21 cellular contexts compared by ENCODE assay signal in genomic region chr2:197146995-197147394, GRCh38.
A peak's percentile ranks its signal among the peaks of the same experiment; 100 is the strongest.
DNase-seq lines count a peak whose midpoint lies in the region; ATAC-seq, FAIRE-seq and TF ChIP-seq lines count a peak whose summit lies in the region.
"Had no signal": no experiment of that assay in that cellular context is flagged by ENCODE, and none has a peak within 500 bp of the region (broad histone marks: within the 10 kb centered on the region; RNA-seq: fewer than 3 reads in every experiment).

No MANE protein-coding gene starts in this region.

- H3K4me1 ChIP-seq in CD8-positive, alpha-beta T cell (ENCODE audit: insufficient read depth, low read length): peaks cover 77% of the 10 kb centered on the region
- peaks cover 44 to 82% of the 10 kb centered on the region in 2 donors for H3K4me1 ChIP-seq in naive thymus-derived CD4-positive, alpha-beta T cell (ENCODE audit: control insufficient read depth in 2 of 2, insufficient read depth in 2 of 2, low read length in 2 of 2)

- no peak overlapping the region for H3K4me3 Mint-ChIP-seq in CD8-positive, alpha-beta T cell
- no peak overlapping the region for H3K4me3 Mint-ChIP-seq in activated T-helper 17 cell treated with anti-CD3 and anti-CD28 coated beads, Interleukin-2, amount 50 U/mL, for 72 hours
- peak overlapping the region in 7 of 10 donors; percentile 10 to 66 (median 52) for H3K4me3 Mint-ChIP-seq in naive thymus-derived CD4-positive, alpha-beta T cell
- H3K4me3 Mint-ChIP-seq: activated T-cell treated with anti-CD3 and anti-CD28 coated beads, Interleukin-2, amount 50 U/mL, for 4 hours had no signal

- intact Hi-C loops in CD8-positive, alpha-beta T cell (cut with DNase I, micrococcal nuclease): loop anchor here in 1 of 2 experiments (1.0 kb wide), 1 partner anchor 9 kb away; no protein-coding TSS in a partner anchor
- intact Hi-C loops in naive thymus-derived CD4-positive, alpha-beta T cell (cut with micrococcal nuclease): loop anchor here in 1 of 2 donors (1.0 to 2.0 kb wide), 2 partner anchors 9 to 32 kb away; no protein-coding TSS in a partner anchor

- no peak for DNase-seq in CD8-positive, alpha-beta T cell
- DNase-seq in GM12892 (ENCODE audit: insufficient read length): no peak
- DNase-seq in naive thymus-derived CD4-positive, alpha-beta T cell: no peak
- DNase-seq in stimulated activated CD4-positive, alpha-beta T cell treated with anti-CD3 and anti-CD28 coated beads, Interleukin-2, amount 100 ng/mL, for 24 hours: no peak
- DNase-seq: activated CD4-positive, alpha-beta T cell treated with anti-CD3 and anti-CD28 coated beads for 1 hour; activated T-cell treated with anti-CD3 and anti-CD28 coated beads, Interleukin-2, amount 50 U/mL, for 4 hours; AML-193; islet precursor cell; Kasumi-1; NCI-H1092 treated with DMSO at 0.1 percent for 48 hours; NCI-H524 treated with DMSO at 0.1 percent for 48 hours; OCI-M1; stimulated activated CD4-positive, alpha-beta T cell treated with anti-CD3 and anti-CD28 coated beads, Interleukin-4, amount 100 ng/mL, for 1 hour had no signal

- TF ChIP-seq POLR2A in GM12892 (IDR thresholded peaks at IDR 0.05; ENCODE audit: low read depth, low read length): no peak

- TF ChIP-seq CTCF in CD8-positive, alpha-beta T cell (IDR thresholded peaks at IDR 0.05): no peak

- CTCF ChIA-PET in CD8-positive, alpha-beta T cell (lab: Charles Lee): interaction anchor here (0.7 kb wide), 1 partner anchor 8 kb away, joined by 3 read pairs; no protein-coding TSS in a partner anchor
- CTCF ChIA-PET in naive thymus-derived CD4-positive, alpha-beta T cell (lab: Charles Lee): no interaction called here

- H3K9me3 Mint-ChIP-seq in CD8-positive, alpha-beta T cell: no peaks in the 10 kb centered on the region
- peaks cover 4% of the 10 kb centered on the region for H3K9me3 Mint-ChIP-seq in activated T-helper 17 cell treated with anti-CD3 and anti-CD28 coated beads, Interleukin-2, amount 50 U/mL, for 72 hours
- no peaks in the 10 kb centered on the region for H3K9me3 Mint-ChIP-seq in naive thymus-derived CD4-positive, alpha-beta T cell
- H3K9me3 Mint-ChIP-seq: activated T-cell treated with anti-CD3 and anti-CD28 coated beads, Interleukin-2, amount 50 U/mL, for 4 hours had no signal

- no peaks in the 10 kb centered on the region for H3K27me3 Mint-ChIP-seq in CD8-positive, alpha-beta T cell (ENCODE audit: low read depth)
- H3K27me3 Mint-ChIP-seq in activated T-helper 17 cell treated with anti-CD3 and anti-CD28 coated beads, Interleukin-2, amount 50 U/mL, for 72 hours: no peaks in the 10 kb centered on the region
- no peaks in the 10 kb centered on the region for H3K27me3 Mint-ChIP-seq in naive thymus-derived CD4-positive, alpha-beta T cell

- H3K36me3 Mint-ChIP-seq in CD8-positive, alpha-beta T cell: peaks cover 37% of the 10 kb centered on the region
- H3K36me3 Mint-ChIP-seq in activated T-helper 17 cell treated with anti-CD3 and anti-CD28 coated beads, Interleukin-2, amount 50 U/mL, for 72 hours (ENCODE audit: low read depth): peaks cover 47% of the 10 kb centered on the region
- peaks cover 0 to 25% (median 15%) of the 10 kb centered on the region in 5 donors for H3K36me3 Mint-ChIP-seq in naive thymus-derived CD4-positive, alpha-beta T cell

- peak overlapping the region; percentile 88 for H3K27ac Mint-ChIP-seq in CD8-positive, alpha-beta T cell
- peak overlapping the region; percentile 55 for H3K27ac Mint-ChIP-seq in activated T-helper 17 cell treated with anti-CD3 and anti-CD28 coated beads, Interleukin-2, amount 50 U/mL, for 72 hours
- peak overlapping the region; percentile 68 to 98 (median 91) for H3K27ac Mint-ChIP-seq in naive thymus-derived CD4-positive, alpha-beta T cell

- POLR2A ChIA-PET in CD8-positive, alpha-beta T cell (lab: Charles Lee): no interaction called here
- POLR2A ChIA-PET in naive thymus-derived CD4-positive, alpha-beta T cell (lab: Charles Lee): interaction anchor here (1.2 kb wide), 2 partner anchors 10 to 115 kb away, joined by 3 read pairs; no protein-coding TSS in a partner anchor

- no peaks in the 10 kb centered on the region for H3K9me3 ChIP-seq in CD8-positive, alpha-beta T cell (ENCODE audit: low read length)
- H3K9me3 ChIP-seq in naive thymus-derived CD4-positive, alpha-beta T cell (ENCODE audit: control insufficient read depth in 2 of 3, low read length in 3 of 3): no peaks in the 10 kb centered on the region
- H3K9me3 ChIP-seq: SJSA1 had no signal

- H3K27ac ChIP-seq in CD8-positive, alpha-beta T cell (ENCODE audit: low read depth, low read length): no peak overlapping the region
- peak overlapping the region; percentile 47 for H3K27ac ChIP-seq in naive thymus-derived CD4-positive, alpha-beta T cell (ENCODE audit: low read depth, low read length)
- H3K27ac ChIP-seq: SJSA1 had no signal

- no peaks in the 10 kb centered on the region for H3K36me3 ChIP-seq in CD8-positive, alpha-beta T cell (ENCODE audit: insufficient read depth, low read length)
- H3K36me3 ChIP-seq in naive thymus-derived CD4-positive, alpha-beta T cell (ENCODE audit: control insufficient read depth in 2 of 3, insufficient read depth in 3 of 3, low read length in 3 of 3): peaks cover 0 to 8% (median 0%) of the 10 kb centered on the region in 3 experiments
- H3K36me3 ChIP-seq: SJSA1 had no signal

- peaks cover 81% of the 10 kb centered on the region for H3K4me1 Mint-ChIP-seq in CD8-positive, alpha-beta T cell (ENCODE audit: low read depth)
- peaks cover 52% of the 10 kb centered on the region for H3K4me1 Mint-ChIP-seq in activated T-helper 17 cell treated with anti-CD3 and anti-CD28 coated beads, Interleukin-2, amount 50 U/mL, for 72 hours
- H3K4me1 Mint-ChIP-seq in naive thymus-derived CD4-positive, alpha-beta T cell: peaks cover 60 to 93% (median 84%) of the 10 kb centered on the region in 7 donors

- no peak for ATAC-seq in CD8-positive, alpha-beta T cell
- no peak for ATAC-seq in activated T-helper 17 cell treated with anti-CD3 and anti-CD28 coated beads, Interleukin-2, amount 50 U/mL, for 72 hours (replicated peaks)
- ATAC-seq in naive thymus-derived CD4-positive, alpha-beta T cell: no peak
- ATAC-seq in HG02970 (IDR thresholded peaks at IDR 0.05; ENCODE audit: low FRiP score, unreplicated experiment) (no peak), HG02763 (IDR thresholded peaks at IDR 0.05; ENCODE audit: unreplicated experiment) (no peak)
- ATAC-seq: activated T-cell treated with anti-CD3 and anti-CD28 coated beads, Interleukin-2, amount 50 U/mL, for 4 hours had no signal

- no peaks in the 10 kb centered on the region for H3K27me3 ChIP-seq in CD8-positive, alpha-beta T cell (ENCODE audit: insufficient read depth, low read length)
- H3K27me3 ChIP-seq in naive thymus-derived CD4-positive, alpha-beta T cell (ENCODE audit: control insufficient read depth in 2 of 2, insufficient read depth in 2 of 2, low read length in 2 of 2): no peaks in the 10 kb centered on the region
- H3K27me3 ChIP-seq: hepatocyte, SJSA1 had no signal

- FAIRE-seq in GM12892 (lab: Jason Lieb, UNC): peak; percentile 56
- FAIRE-seq: astrocyte, endothelial cell of umbilical vein had no signal

- H3K4me3 ChIP-seq in CD8-positive, alpha-beta T cell (ENCODE audit: low read depth, low read length): no peak overlapping the region
- H3K4me3 ChIP-seq in naive thymus-derived CD4-positive, alpha-beta T cell (ENCODE audit: low read length): no peak overlapping the region
- H3K4me3 ChIP-seq: hepatocyte, lung, SJSA1 had no signal

Comparison
In these comparisons a context has a peak if more than half of its experiments do, and no peak if none do; other contexts are left out.
1. H3K4me3 Mint-ChIP-seq: peak in naive thymus-derived CD4-positive, alpha-beta T cell (7 of 10); none in CD8-positive, alpha-beta T cell (single experiment) and activated T-helper 17 cell treated with anti-CD3 and anti-CD28 coated beads, Interleukin-2, amount 50 U/mL, for 72 hours (single experiment).
2. Peak in every context shown above with its lines, with median percentiles within 50 percentile points of each other: H3K27ac Mint-ChIP-seq.